8 cellular contexts compared by ENCODE assay signal in genomic region chr6:165884813-165885765, GRCh38.
A peak's percentile ranks its signal among the peaks of the same experiment; 100 is the strongest.
DNase-seq lines count a peak whose midpoint lies in the region; ATAC-seq and TF ChIP-seq lines count a peak whose summit lies in the region.

No MANE protein-coding gene starts in this region.

- peak; percentile 95 for ATAC-seq in GM18511 (IDR thresholded peaks at IDR 0.05; ENCODE audit: unreplicated experiment)
- ATAC-seq in HG03039 (IDR thresholded peaks at IDR 0.05; ENCODE audit: unreplicated experiment): peak; percentile 93
- ATAC-seq in lung (ENCODE audit: insufficient read depth, low FRiP score): no peak

- no peaks in the 10 kb centered on the region for H3K27me3 ChIP-seq in lung (ENCODE audit: control insufficient read depth, insufficient read depth)

- WGBS in lung, 2 donors: 30 to 34% methylated on average over 32 of the region's 32 CpGs

- DNase-seq in AG08395 (ENCODE audit: low spot score): peak; percentile 76
- peak; percentile 18 for DNase-seq in NCI-H510A (lab: John Stamatoyannopoulos, UW)
- DNase-seq in activated CD4-positive, alpha-beta T cell treated with anti-CD3 and anti-CD28 coated beads, Interleukin-2, amount 50 U/mL, for 4 hours: peak; percentile 47 to 48
- peak; percentile 85 for DNase-seq in dermis blood vessel endothelial cell
- DNase-seq in lung (ENCODE audit: low spot score): peak; percentile 57
- peak; percentile 51 for DNase-seq in stimulated activated CD8-positive, alpha-beta memory T cell treated with anti-CD3 and anti-CD28 coated beads, Interleukin-15, amount 100 ng/mL, for 24 hours (ENCODE audit: low read depth)

- H3K36me3 ChIP-seq in lung (ENCODE audit: control insufficient read depth in 2 of 2, insufficient read depth in 2 of 2, low read length in 2 of 2): no peaks in the 10 kb centered on the region

- H3K4me1 ChIP-seq in lung (ENCODE audit: control insufficient read depth in 2 of 2, insufficient read depth in 2 of 2, low read length in 2 of 2): no peaks in the 10 kb centered on the region

- peak; percentile 57 for TF ChIP-seq CTCF in lung (IDR thresholded peaks at IDR 0.05; ENCODE audit: control extremely low read depth, extremely low read depth)

- no peak overlapping the region for H3K4me3 ChIP-seq in lung

- no peaks in the 10 kb centered on the region for H3K9me3 ChIP-seq in lung (ENCODE audit: control insufficient read depth in 2 of 2, insufficient read depth in 1 of 2, low read length in 1 of 2)

- no peak overlapping the region for H3K27ac ChIP-seq in lung (ENCODE audit: low read depth in 1 of 2, low read length in 1 of 2)

Comparison
In these comparisons a context has a peak if more than half of its experiments do, and no peak if none do; other contexts are left out.
1. DNase-seq: peak in every context shown above with its lines; median percentile 85 in dermis blood vessel endothelial cell; 76 in AG08395; 57 in lung; 51 in stimulated activated CD8-positive, alpha-beta memory T cell treated with anti-CD3 and anti-CD28 coated beads, Interleukin-15, amount 100 ng/mL, for 24 hours; 48 in activated CD4-positive, alpha-beta T cell treated with anti-CD3 and anti-CD28 coated beads, Interleukin-2, amount 50 U/mL, for 4 hours; 18 in NCI-H510A.